Comparison of ENCODE assay signal across 8 cellular contexts in the genomic region with DNA sequence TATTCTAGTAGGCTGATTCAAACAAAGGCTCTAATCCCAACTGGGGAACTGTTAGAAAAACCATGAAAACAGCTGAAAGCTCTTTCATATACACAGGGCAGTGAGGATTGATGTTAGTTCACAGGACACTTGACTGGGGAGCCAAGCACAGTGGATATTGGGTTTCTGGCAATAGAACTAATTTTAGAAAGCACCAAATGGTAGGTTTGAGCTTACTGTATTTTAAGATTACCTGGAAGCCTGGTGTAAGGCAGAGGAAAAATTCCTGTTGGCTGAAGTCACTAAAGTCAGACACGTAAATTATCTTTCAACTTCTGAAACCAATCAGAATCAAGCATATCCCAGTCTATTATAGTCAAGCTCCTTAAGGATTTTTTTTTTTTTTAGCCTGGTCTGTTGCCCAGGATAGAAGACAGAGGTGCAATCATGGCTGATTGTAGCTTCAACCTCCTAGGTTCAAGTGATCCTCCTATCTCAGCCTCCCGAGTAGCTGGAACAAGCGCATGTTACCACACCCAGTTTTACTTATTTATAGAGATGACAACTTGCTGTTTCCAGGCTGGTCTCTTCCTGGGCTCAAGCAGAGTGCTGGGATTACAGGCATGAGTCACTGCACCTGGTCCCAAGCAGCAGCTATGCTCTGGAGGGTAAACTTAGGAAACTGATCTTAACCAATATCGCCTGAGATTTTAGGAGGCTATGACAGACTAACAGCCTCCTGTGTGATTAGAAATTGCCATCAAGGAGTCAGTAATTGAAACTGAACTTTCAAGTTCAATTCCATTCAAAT. TPM values are rescaled to one million over a fixed set of nuclear protein-coding genes. Genes with fewer than 3 reads are reported as not detected.
DNase-seq lines count a peak whose midpoint lies in the region; ATAC-seq, FAIRE-seq and TF ChIP-seq lines count a peak whose summit lies in the region.

No MANE protein-coding gene starts in this region.

- no peak for FAIRE-seq in GM12892 (lab: Jason Lieb, UNC)

- intact Hi-C loops in psoas muscle (cut with DNase I): loop anchor here in 1 of 2 donors (5.0 kb wide), 1 partner anchor 83 kb away; the partner anchor contains the start of gene SNX14
- intact Hi-C loops in lower leg skin (cut with DNase I; ENCODE audit: low total_unique reads): no loop called here

- H3K4me1 Mint-ChIP-seq in effector memory CD8-positive, alpha-beta T cell (ENCODE audit: low read depth in 2 of 2): peaks cover 47 to 67% of the 10 kb centered on the region in 2 donors

- peaks cover 73% of the 10 kb centered on the region for H3K79me2 ChIP-seq in OCI-LY3 (ENCODE audit: low read length)

- H3K4me3 ChIP-seq in OCI-LY3 (ENCODE audit: low read length): peak overlapping the region; percentile 97
- H3K4me3 ChIP-seq in psoas muscle: peak overlapping the region; percentile 94
- no peak overlapping the region for H3K4me3 ChIP-seq in lower leg skin (ENCODE audit: low read depth, poor library complexity, severe bottlenecking)

- H3K4me1 ChIP-seq in OCI-LY3 (ENCODE audit: low read length) (peaks cover 29% of the 10 kb centered on the region), psoas muscle (peaks cover 33% of the 10 kb centered on the region)

- peak overlapping the region; percentile 98 to 100 for H3K27ac Mint-ChIP-seq in effector memory CD8-positive, alpha-beta T cell

- TF ChIP-seq POLR2A in GM12892 (IDR thresholded peaks at IDR 0.05; ENCODE audit: low read depth, low read length): peak; percentile 60
- TF ChIP-seq POLR2A in lower leg skin (IDR thresholded peaks at IDR 0.05): no peak

- H3K9me3 ChIP-seq in OCI-LY3 (ENCODE audit: insufficient read depth, low read length): no peaks in the 10 kb centered on the region
- H3K9me3 ChIP-seq in psoas muscle: no peaks in the 10 kb centered on the region

- H3K27me3 ChIP-seq in OCI-LY3 (ENCODE audit: low read depth, low read length) (no peaks in the 10 kb centered on the region), psoas muscle (ENCODE audit: insufficient read depth in 3 of 3, low read length in 2 of 3) (no peaks in the 10 kb centered on the region)

- no peak for DNase-seq in GM12892 (ENCODE audit: insufficient read length)
- DNase-seq in effector memory CD8-positive, alpha-beta T cell: no peak
- peak; percentile 34 to 77 for DNase-seq in psoas muscle
- DNase-seq in lower leg skin (ENCODE audit: low spot score in 2 of 2): no peak
- DNase-seq in AML-193 (lab: John Stamatoyannopoulos, UW): no peak

- H3K27ac ChIP-seq in OCI-LY3 (ENCODE audit: low read length) (peak overlapping the region; percentile 77; the same call in 1 of the 2 replicates), psoas muscle (peak overlapping the region; percentile 97)

- TF ChIP-seq CTCF in OCI-LY3 (IDR thresholded peaks at IDR 0.05; ENCODE audit: low read depth, low read length) (no peak), psoas muscle (IDR thresholded peaks at IDR 0.05) (no peak), lower leg skin (IDR thresholded peaks at IDR 0.05) (no peak)

- WGBS in psoas muscle, 3 donors: 27 to 41% (median 28%) methylated on average over 4 of the region's 4 CpGs
- 62 to 67% methylated on average over 4 of the region's 4 CpGs for WGBS in lower leg skin, 2 donors

- H3K9me3 Mint-ChIP-seq in effector memory CD8-positive, alpha-beta T cell: no peaks in the 10 kb centered on the region

- H4K20me1 ChIP-seq in OCI-LY3 (ENCODE audit: insufficient read depth, low read length): peaks cover 66% of the 10 kb centered on the region

- peak overlapping the region; percentile 97; the same call in 1 of the 2 replicates for H3K9ac ChIP-seq in OCI-LY3 (ENCODE audit: low read length)

- peak overlapping the region; percentile 99 for H3K4me3 Mint-ChIP-seq in effector memory CD8-positive, alpha-beta T cell

- no peaks in the 10 kb centered on the region for H3K27me3 Mint-ChIP-seq in effector memory CD8-positive, alpha-beta T cell

- no peak for ATAC-seq in effector memory CD8-positive, alpha-beta T cell (replicated peaks)
- ATAC-seq in psoas muscle (peak; percentile 74 to 80 (median 77)), HG02981 (IDR thresholded peaks at IDR 0.05; ENCODE audit: unreplicated experiment) (no peak), GM21390 (IDR thresholded peaks at IDR 0.05; ENCODE audit: unreplicated experiment) (no peak)

- H3K4me2 ChIP-seq in OCI-LY3 (ENCODE audit: low read length): peak overlapping the region; percentile 92

- H2AFZ ChIP-seq in OCI-LY3 (ENCODE audit: low read depth, low read length): no peak overlapping the region

- H3K36me3 ChIP-seq in OCI-LY3 (replicated peaks; ENCODE audit: low read depth, low read length) (peaks cover 48% of the 10 kb centered on the region), psoas muscle (ENCODE audit: insufficient read depth in 1 of 2, low read depth in 1 of 2) (peaks cover 0 to 17% of the 10 kb centered on the region in 2 donors)

- H3K36me3 Mint-ChIP-seq in effector memory CD8-positive, alpha-beta T cell (ENCODE audit: insufficient read depth): peaks cover 60% of the 10 kb centered on the region

RNA-seq across cellular contexts. Expression of gene SYNCRIP, which starts 32.5 kb away (rescaled TPM):
- polyA plus RNA-seq in GM12892 (2012; ENCODE audit: missing spikeins): 95.0 TPM
- 100 to 1,000 TPM in 2 of 4 donors, 10 to 100 TPM in 2; 59.1 to 122 (median 96.1) TPM for total RNA-seq in psoas muscle
- polyA plus RNA-seq in psoas muscle: 10 to 100 TPM; 34.8 to 70.3 (median 59.5) TPM
- 10 to 100 TPM; 49.4 to 56.3 (median 50.6) TPM for total RNA-seq in lower leg skin

Comparison
In these comparisons a context has a peak if more than half of its experiments do, and no peak if none do; other contexts are left out.
1. DNase-seq: peak in psoas muscle (2 of 2); none in GM12892 (single experiment), effector memory CD8-positive, alpha-beta T cell (0 of 3), lower leg skin (0 of 2) and AML-193 (0 of 2).
2. ATAC-seq: peak in psoas muscle (4 of 4); none in effector memory CD8-positive, alpha-beta T cell (single experiment), HG02981 (single experiment) and GM21390 (single experiment).